Comparison of ENCODE assay signal across 8 cellular contexts in genomic region chr17:57408064-57408811, GRCh38.
A peak's percentile ranks its signal among the peaks of the same experiment; 100 is the strongest.
DNase-seq lines count a peak whose midpoint lies in the region; ATAC-seq and TF ChIP-seq lines count a peak whose summit lies in the region.

No MANE protein-coding gene starts in this region.

- H3K36me3 Mint-ChIP-seq in activated CD8-positive, alpha-beta memory T cell treated with anti-CD3 and anti-CD28 coated beads, Interleukin-2, amount 10 ng/mL, durations not matched to agents 7 days and 5 days = peaks cover 3% of the 10 kb centered on the region

- H4K20me1 ChIP-seq in PC-3 (ENCODE audit: low read length) = no peaks in the 10 kb centered on the region

- peak; percentile 78 for ATAC-seq in activated CD8-positive, alpha-beta memory T cell treated with anti-CD3 and anti-CD28 coated beads, Interleukin-2, amount 10 ng/mL, durations not matched to agents 7 days and 5 days
- ATAC-seq in HG03457 (IDR thresholded peaks at IDR 0.05; ENCODE audit: unreplicated experiment) (peak; percentile 54), PC-3 (peak; percentile 51)

- peak overlapping the region; percentile 81 for H3K4me2 ChIP-seq in PC-3 (ENCODE audit: low read length)

- H3K9me2 ChIP-seq in PC-3 (replicated peaks; ENCODE audit: low read length) = no peaks in the 10 kb centered on the region

- H3K4me1 Mint-ChIP-seq in activated CD8-positive, alpha-beta memory T cell treated with anti-CD3 and anti-CD28 coated beads, Interleukin-2, amount 10 ng/mL, durations not matched to agents 7 days and 5 days = peaks cover 35% of the 10 kb centered on the region

- H3K27ac ChIP-seq in PC-3 (ENCODE audit: low read length) = peak overlapping the region; percentile 96
- H3K27ac ChIP-seq in urinary bladder (ENCODE audit: low read depth) = peak overlapping the region; percentile 52
- no peak overlapping the region for H3K27ac ChIP-seq in suprapubic skin

- no peaks in the 10 kb centered on the region for H3K27me3 ChIP-seq in PC-3 (ENCODE audit: low read length)
- no peaks in the 10 kb centered on the region for H3K27me3 ChIP-seq in iPS-15b (ENCODE audit: control insufficient read depth, insufficient read depth, low read length)
- no peaks in the 10 kb centered on the region for H3K27me3 ChIP-seq in suprapubic skin

- WGBS in urinary bladder = 70% methylated on average over 13 of the region's 13 CpGs
- 89% methylated on average over 13 of the region's 13 CpGs for WGBS in suprapubic skin

- no peaks in the 10 kb centered on the region for H3K36me3 ChIP-seq in PC-3 (ENCODE audit: low read depth, low read length)
- no peaks in the 10 kb centered on the region for H3K36me3 ChIP-seq in iPS-15b (ENCODE audit: control insufficient read depth, insufficient read depth, low read length)
- H3K36me3 ChIP-seq in urinary bladder (ENCODE audit: insufficient read depth) = no peaks in the 10 kb centered on the region
- no peaks in the 10 kb centered on the region for H3K36me3 ChIP-seq in suprapubic skin

- H3K9ac ChIP-seq in PC-3 (ENCODE audit: low read length) (peak overlapping the region; percentile 84), iPS-15b (ENCODE audit: low read depth, low read length) (no peak overlapping the region)

- BruUV-seq in PC-3 (replicated peaks; lab: Mats Ljungman, UMichigan) = no TSS peak

- TF ChIP-seq CTCF in PC-3 (conservative IDR thresholded peaks at IDR 0.05; ENCODE audit: low read depth, low read length) (no peak), suprapubic skin (IDR thresholded peaks at IDR 0.05) (no peak)

- H3K4me3 ChIP-seq in PC-3 (ENCODE audit: low read length) (peak overlapping the region; percentile 57), iPS-15b (ENCODE audit: low read depth, low read length) (peak overlapping the region; percentile 14), urinary bladder (ENCODE audit: low read depth, low read length) (no peak overlapping the region), suprapubic skin (no peak overlapping the region)

- H2AFZ ChIP-seq in PC-3 (ENCODE audit: low read length) = peak overlapping the region; percentile 13

- peak overlapping the region; percentile 11 for H3K4me3 Mint-ChIP-seq in activated CD8-positive, alpha-beta memory T cell treated with anti-CD3 and anti-CD28 coated beads, Interleukin-2, amount 10 ng/mL, durations not matched to agents 7 days and 5 days

- H3K79me2 ChIP-seq in PC-3 (ENCODE audit: low read length) = peaks cover 13% of the 10 kb centered on the region

- no peak for TF ChIP-seq POLR2A in suprapubic skin (IDR thresholded peaks at IDR 0.05)

- peak overlapping the region; percentile 10 for H3K27ac Mint-ChIP-seq in activated CD8-positive, alpha-beta memory T cell treated with anti-CD3 and anti-CD28 coated beads, Interleukin-2, amount 10 ng/mL, durations not matched to agents 7 days and 5 days

- POLR2A ChIA-PET in PC-3 (lab: Charles Lee; ENCODE audit: unreplicated experiment) (no interaction called here), HEK293T (lab: Yijun Ruan, JAX) (interaction anchor here (1.0 to 1.1 kb wide), 2 partner anchors 13 to 72 kb away, joined by 3 to 4 read pairs; no protein-coding TSS in a partner anchor)

- intact Hi-C loops in PC-3 (cut with micrococcal nuclease) = loop anchor here (2.0 kb wide), 1 partner anchor 37 kb away; no protein-coding TSS in a partner anchor

- H3F3A ChIP-seq in PC-3 (ENCODE audit: low read length, unreplicated experiment) = peaks cover 5% of the 10 kb centered on the region

- no peak for TF ChIP-seq EP300 in suprapubic skin (IDR thresholded peaks at IDR 0.05)

- DNase-seq in activated CD8-positive, alpha-beta memory T cell treated with anti-CD3 and anti-CD28 coated beads, Interleukin-2, amount 10 ng/mL, durations not matched to agents 7 days and 5 days = peak; percentile 61
- no peak for DNase-seq in activated CD8-positive, alpha-beta memory T cell treated with anti-CD3 and anti-CD28 coated beads, Interleukin-2, amount 50 U/mL, for 48 hours
- DNase-seq in PC-3 = peak; percentile 76
- no peak for DNase-seq in HEK293T (ENCODE audit: extremely low spot score)
- no peak for DNase-seq in suprapubic skin (ENCODE audit: low spot score in 2 of 2)

- H3K4me1 ChIP-seq in PC-3 (ENCODE audit: insufficient read depth, low read length) (peaks cover 37% of the 10 kb centered on the region), iPS-15b (ENCODE audit: control insufficient read depth, insufficient read depth, low read length) (peaks cover 30% of the 10 kb centered on the region), urinary bladder (ENCODE audit: insufficient read depth) (peaks cover 4% of the 10 kb centered on the region), suprapubic skin (no peaks in the 10 kb centered on the region)

- H3K9me3 ChIP-seq in PC-3 (ENCODE audit: low read length) (no peaks in the 10 kb centered on the region), iPS-15b (ENCODE audit: control insufficient read depth, insufficient read depth, low read length) (no peaks in the 10 kb centered on the region), suprapubic skin (no peaks in the 10 kb centered on the region)

- no peaks in the 10 kb centered on the region for H3K9me3 Mint-ChIP-seq in activated CD8-positive, alpha-beta memory T cell treated with anti-CD3 and anti-CD28 coated beads, Interleukin-2, amount 10 ng/mL, durations not matched to agents 7 days and 5 days (ENCODE audit: low read depth)

- H3K27me3 Mint-ChIP-seq in activated CD8-positive, alpha-beta memory T cell treated with anti-CD3 and anti-CD28 coated beads, Interleukin-2, amount 10 ng/mL, durations not matched to agents 7 days and 5 days = no peaks in the 10 kb centered on the region

- CTCF ChIA-PET in activated CD8-positive, alpha-beta memory T cell treated with anti-CD3 and anti-CD28 coated beads, Interleukin-2, amount 10 ng/mL, durations not matched to agents 7 days and 5 days (lab: Charles Lee) = interaction anchor here (1.0 to 2.2 kb wide), 3 partner anchors 32 to 264 kb away, joined by 3 to 10 read pairs (median 6); no protein-coding TSS in a partner anchor
- CTCF ChIA-PET in PC-3 (lab: Charles Lee) = interaction anchor here (0.5 to 1.1 kb wide), 3 partner anchors 19 to 425 kb away, joined by 5 to 10 read pairs (median 6); no protein-coding TSS in a partner anchor
- CTCF ChIA-PET in HEK293T (lab: Yijun Ruan, JAX) = no interaction called here

TF ChIP-seq in HEK293T, 16 proteins besides CTCF, POLR2A, EP300 and RAD21:
- no peak for TF ChIP-seq FOXA1 (IDR thresholded peaks at IDR 0.05)
- no peak for TF ChIP-seq ARNT (IDR thresholded peaks at IDR 0.05)
- TF ChIP-seq FOXK2 (IDR thresholded peaks at IDR 0.05) = no peak
- no peak for TF ChIP-seq ZNF384 (IDR thresholded peaks at IDR 0.05)
- TF ChIP-seq ELF4 (IDR thresholded peaks at IDR 0.05) = no peak
- TF ChIP-seq SP1 (IDR thresholded peaks at IDR 0.05) = no peak
- TF ChIP-seq HDGF (IDR thresholded peaks at IDR 0.05; ENCODE audit: borderline replicate concordance) = no peak
- TF ChIP-seq LEF1 (IDR thresholded peaks at IDR 0.05; ENCODE audit: borderline replicate concordance) = no peak
- TF ChIP-seq NFRKB (IDR thresholded peaks at IDR 0.05) = no peak
- TF ChIP-seq L3MBTL2 (conservative IDR thresholded peaks at IDR 0.05) = no peak
- TF ChIP-seq BHLHE40 (IDR thresholded peaks at IDR 0.05; ENCODE audit: borderline replicate concordance) = no peak
- no peak for TF ChIP-seq PKNOX1 (IDR thresholded peaks at IDR 0.05)
- TF ChIP-seq SUZ12 (IDR thresholded peaks at IDR 0.05) = no peak
- no peak for TF ChIP-seq FOXM1 (IDR thresholded peaks at IDR 0.05; ENCODE audit: borderline replicate concordance)
- TF ChIP-seq CTBP1 (IDR thresholded peaks at IDR 0.05; ENCODE audit: borderline replicate concordance) = no peak
- TF ChIP-seq TARDBP (IDR thresholded peaks at IDR 0.05) = no peak

Comparison
In these comparisons a context has a peak if more than half of its experiments do, and no peak if none do; other contexts are left out.
1. DNase-seq: peak in activated CD8-positive, alpha-beta memory T cell treated with anti-CD3 and anti-CD28 coated beads, Interleukin-2, amount 10 ng/mL, durations not matched to agents 7 days and 5 days (single experiment) and PC-3 (single experiment); none in activated CD8-positive, alpha-beta memory T cell treated with anti-CD3 and anti-CD28 coated beads, Interleukin-2, amount 50 U/mL, for 48 hours (single experiment), HEK293T (single experiment) and suprapubic skin (0 of 2).
2. H3K4me3 ChIP-seq: peak in PC-3 (single experiment) and iPS-15b (single experiment); none in urinary bladder (single experiment) and suprapubic skin (single experiment).
3. Peak in every context shown above with its lines, with median percentiles within 50 percentile points of each other: ATAC-seq.